ENCODE assay signal across 8 cellular contexts in genomic region chr14:35400707-35401421, GRCh38. TPM values are rescaled to one million over a fixed set of nuclear protein-coding genes. Genes with fewer than 3 reads are reported as not detected.
A peak's percentile ranks its signal among the peaks of the same experiment; 100 is the strongest.
DNase-seq lines count a peak whose midpoint lies in the region; ATAC-seq and TF ChIP-seq lines count a peak whose summit lies in the region.

No MANE protein-coding gene starts in this region.

- no peak for TF ChIP-seq CTCF in CD8-positive, alpha-beta T cell (IDR thresholded peaks at IDR 0.05)
- no peak for TF ChIP-seq CTCF in psoas muscle (IDR thresholded peaks at IDR 0.05)

- H3K36me3 ChIP-seq in CD8-positive, alpha-beta T cell (ENCODE audit: insufficient read depth, low read length), result peaks cover 37% of the 10 kb centered on the region
- H3K36me3 ChIP-seq in psoas muscle (ENCODE audit: insufficient read depth in 1 of 2, low read depth in 1 of 2), result peaks cover 5 to 42% of the 10 kb centered on the region in 2 donors

- H3K27ac ChIP-seq in CD8-positive, alpha-beta T cell (ENCODE audit: low read depth, low read length), result no peak overlapping the region
- H3K27ac ChIP-seq in psoas muscle, result peak overlapping the region; percentile 100

- POLR2A ChIA-PET in CD8-positive, alpha-beta T cell (lab: Charles Lee), result interaction anchor here (0.6 to 5.5 kb wide), 6 partner anchors 9 to 260 kb away, joined by 3 to 92 read pairs (median 4); partner anchors contain the start of gene PSMA6

- no peaks in the 10 kb centered on the region for H3K9me3 Mint-ChIP-seq in CD8-positive, alpha-beta T cell
- no peaks in the 10 kb centered on the region for H3K9me3 Mint-ChIP-seq in T-helper 2 cell treated with Interferon-gamma antibody and Interleukin-4, amounts not matched to agents 5 μg/mL and 100 μg/mL, for 36 hours
- no peaks in the 10 kb centered on the region for H3K9me3 Mint-ChIP-seq in dendritic cell treated with granulocyte-macrophage colony-stimulating factor and Interleukin-4, amounts not matched to agents 40 ng/mL and 50 ng/mL, for 4 days

- peak overlapping the region; percentile 97 for H3K27ac Mint-ChIP-seq in CD8-positive, alpha-beta T cell
- peak overlapping the region; percentile 12 for H3K27ac Mint-ChIP-seq in T-helper 2 cell treated with Interferon-gamma antibody and Interleukin-4, amounts not matched to agents 5 μg/mL and 100 μg/mL, for 36 hours
- peak overlapping the region; percentile 100 for H3K27ac Mint-ChIP-seq in dendritic cell treated with granulocyte-macrophage colony-stimulating factor and Interleukin-4, amounts not matched to agents 40 ng/mL and 50 ng/mL, for 4 days

- peak overlapping the region; percentile 91 for H3K4me3 Mint-ChIP-seq in CD8-positive, alpha-beta T cell
- H3K4me3 Mint-ChIP-seq in T-helper 2 cell treated with Interferon-gamma antibody and Interleukin-4, amounts not matched to agents 5 μg/mL and 100 μg/mL, for 36 hours, result peak overlapping the region; percentile 94
- peak overlapping the region; percentile 93 for H3K4me3 Mint-ChIP-seq in dendritic cell treated with granulocyte-macrophage colony-stimulating factor and Interleukin-4, amounts not matched to agents 40 ng/mL and 50 ng/mL, for 4 days

- H3K4me1 ChIP-seq in CD8-positive, alpha-beta T cell (ENCODE audit: insufficient read depth, low read length), result peaks cover 44% of the 10 kb centered on the region
- peaks cover 31% of the 10 kb centered on the region for H3K4me1 ChIP-seq in psoas muscle

- peak in 3 of 7 experiments; percentile 18 to 51 (median 36) for DNase-seq in CD8-positive, alpha-beta T cell
- peak; percentile 54 for DNase-seq in T-helper 2 cell treated with Interferon-gamma antibody and Interleukin-4, amounts not matched to agents 5 μg/mL and 100 μg/mL, for 36 hours (ENCODE audit: low spot score)
- DNase-seq in psoas muscle, result peak in 1 of 2 donors; percentile 55
- no peak for DNase-seq in NCI-H226

- H3K9me3 ChIP-seq in CD8-positive, alpha-beta T cell (ENCODE audit: low read length), result no peaks in the 10 kb centered on the region
- no peaks in the 10 kb centered on the region for H3K9me3 ChIP-seq in psoas muscle

- H3K4me3 ChIP-seq in CD8-positive, alpha-beta T cell (ENCODE audit: low read depth, low read length), result peak overlapping the region; percentile 25
- peak overlapping the region; percentile 98 for H3K4me3 ChIP-seq in psoas muscle

- H3K27me3 Mint-ChIP-seq in CD8-positive, alpha-beta T cell (ENCODE audit: low read depth), result no peaks in the 10 kb centered on the region
- H3K27me3 Mint-ChIP-seq in T-helper 2 cell treated with Interferon-gamma antibody and Interleukin-4, amounts not matched to agents 5 μg/mL and 100 μg/mL, for 36 hours (ENCODE audit: low read depth), result no peaks in the 10 kb centered on the region
- no peaks in the 10 kb centered on the region for H3K27me3 Mint-ChIP-seq in dendritic cell treated with granulocyte-macrophage colony-stimulating factor and Interleukin-4, amounts not matched to agents 40 ng/mL and 50 ng/mL, for 4 days

- peaks cover 51% of the 10 kb centered on the region for H3K4me1 Mint-ChIP-seq in CD8-positive, alpha-beta T cell (ENCODE audit: low read depth)
- H3K4me1 Mint-ChIP-seq in T-helper 2 cell treated with Interferon-gamma antibody and Interleukin-4, amounts not matched to agents 5 μg/mL and 100 μg/mL, for 36 hours (ENCODE audit: low read depth), result peaks cover 47% of the 10 kb centered on the region
- H3K4me1 Mint-ChIP-seq in dendritic cell treated with granulocyte-macrophage colony-stimulating factor and Interleukin-4, amounts not matched to agents 40 ng/mL and 50 ng/mL, for 4 days (ENCODE audit: low read depth), result peaks cover 50% of the 10 kb centered on the region

- no peak for ATAC-seq in CD8-positive, alpha-beta T cell
- ATAC-seq in psoas muscle (no peak), GM21528 (IDR thresholded peaks at IDR 0.05; ENCODE audit: low FRiP score, unreplicated experiment) (no peak), GM19351 (IDR thresholded peaks at IDR 0.05; ENCODE audit: unreplicated experiment) (no peak), HG03025 (IDR thresholded peaks at IDR 0.05; ENCODE audit: low FRiP score, unreplicated experiment) (no peak)

- CTCF ChIA-PET in CD8-positive, alpha-beta T cell (lab: Charles Lee), result interaction anchor here (0.8 to 9.7 kb wide), 3 partner anchors 15 to 260 kb away, joined by 3 to 88 read pairs (median 7); no protein-coding TSS in a partner anchor

- 24 to 40% (median 39%) methylated on average over 10 of the region's 10 CpGs for WGBS in psoas muscle, 3 donors

- H3K27me3 ChIP-seq in CD8-positive, alpha-beta T cell (ENCODE audit: insufficient read depth, low read length), result no peaks in the 10 kb centered on the region
- H3K27me3 ChIP-seq in psoas muscle (ENCODE audit: insufficient read depth in 3 of 3, low read length in 2 of 3), result no peaks in the 10 kb centered on the region

- intact Hi-C loops in CD8-positive, alpha-beta T cell (cut with DNase I, micrococcal nuclease), result loop anchor here (5.0 to 10.0 kb wide), 4 partner anchors 69 to 866 kb away; partner anchors contain the start of genes BRMS1L (in 1 of the 2), EAPP (in 1 of the 2) and SRP54 (in 1 of the 2)
- intact Hi-C loops in dendritic cell treated with granulocyte-macrophage colony-stimulating factor and Interleukin-4, amounts not matched to agents 40 ng/mL and 50 ng/mL, for 4 days (cut with micrococcal nuclease), result no loop called here
- intact Hi-C loops in psoas muscle (cut with DNase I), result no loop called here

- H3K36me3 Mint-ChIP-seq in CD8-positive, alpha-beta T cell, result peaks cover 56% of the 10 kb centered on the region
- peaks cover 49% of the 10 kb centered on the region for H3K36me3 Mint-ChIP-seq in T-helper 2 cell treated with Interferon-gamma antibody and Interleukin-4, amounts not matched to agents 5 μg/mL and 100 μg/mL, for 36 hours (ENCODE audit: low read depth)
- H3K36me3 Mint-ChIP-seq in dendritic cell treated with granulocyte-macrophage colony-stimulating factor and Interleukin-4, amounts not matched to agents 40 ng/mL and 50 ng/mL, for 4 days (ENCODE audit: low read depth), result peaks cover 66% of the 10 kb centered on the region

RNA-seq across cellular contexts. Expression of gene NFKBIA, which starts 3.7 kb away (rescaled TPM):
- total RNA-seq in CD8-positive, alpha-beta T cell, result 1,000 to 10,000 TPM; 1,097 to 1,133 TPM
- total RNA-seq in psoas muscle, result 100 to 1,000 TPM in 2 of 4 donors, 10 to 100 TPM in 2; 48.7 to 144 (median 96.4) TPM
- polyA plus RNA-seq in psoas muscle, result 100 to 1,000 TPM in 1 of 3 donors, 10 to 100 TPM in 2; 84.1 to 151 (median 94.0) TPM

Comparison
In these comparisons a context has a peak if more than half of its experiments do, and no peak if none do; other contexts are left out.
1. H3K27ac Mint-ChIP-seq: peak in every context shown above with its lines; median percentile 100 in dendritic cell treated with granulocyte-macrophage colony-stimulating factor and Interleukin-4, amounts not matched to agents 40 ng/mL and 50 ng/mL, for 4 days; 97 in CD8-positive, alpha-beta T cell; 12 in T-helper 2 cell treated with Interferon-gamma antibody and Interleukin-4, amounts not matched to agents 5 μg/mL and 100 μg/mL, for 36 hours.
2. RNA of gene NFKBIA, which starts 3.7 kb away (total RNA-seq): 1,097 to 1,133 TPM in CD8-positive, alpha-beta T cell; 48.7 to 144 TPM in psoas muscle; every median in the first group is over 4 times any median in the second.
3. intact Hi-C loops: an anchor here in CD8-positive, alpha-beta T cell (5.0 to 10.0 kb wide); none called in dendritic cell treated with granulocyte-macrophage colony-stimulating factor and Interleukin-4, amounts not matched to agents 40 ng/mL and 50 ng/mL, for 4 days and psoas muscle.
4. Peak in every context shown above with its lines, with median percentiles within 50 percentile points of each other: H3K4me3 Mint-ChIP-seq.